Comparison of ENCODE assay signal across 22 cellular contexts in the genomic region with DNA sequence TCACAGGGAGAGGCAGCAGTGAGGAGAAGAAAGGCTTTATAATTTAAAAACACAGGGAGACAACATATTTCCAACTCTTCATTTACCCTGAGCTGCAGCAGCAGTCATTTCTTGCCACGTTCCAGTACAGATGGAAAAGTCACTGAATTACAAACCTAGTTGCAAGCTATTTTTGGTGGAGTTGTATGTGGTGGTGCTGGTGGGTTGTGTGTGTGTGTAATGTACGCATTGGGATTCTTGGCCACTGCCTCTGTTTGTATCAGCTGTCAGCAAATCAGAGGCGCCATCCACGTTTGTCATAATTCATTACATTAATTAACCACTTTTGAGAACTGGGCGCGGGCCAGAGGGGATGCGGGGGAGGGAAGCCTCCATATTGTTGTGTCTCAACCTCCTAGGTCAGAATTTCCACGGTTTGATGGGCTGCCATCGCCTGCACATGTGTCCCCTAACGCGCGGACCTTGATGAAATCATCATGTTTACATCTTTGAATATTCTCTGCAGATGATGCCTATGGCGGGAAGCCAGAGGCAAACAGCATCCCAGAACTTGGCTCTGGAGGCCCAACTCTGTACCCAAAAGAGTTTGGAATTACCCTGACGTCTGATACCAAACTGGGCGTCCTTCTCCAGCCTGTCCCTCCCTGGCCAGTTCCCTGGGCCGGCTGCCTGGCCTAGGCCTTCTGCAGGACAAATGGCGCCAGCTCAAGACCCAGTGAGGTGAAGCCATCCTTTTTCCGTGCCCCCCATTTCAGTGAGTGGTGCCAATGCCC. TPM values are rescaled to one million over a fixed set of nuclear protein-coding genes. Genes with fewer than 3 reads are reported as not detected.
"Had no signal": no experiment of that assay in that cellular context is flagged by ENCODE, and none has a peak within 500 bp of the region (broad histone marks: within the 10 kb centered on the region; RNA-seq: fewer than 3 reads in every experiment).

No MANE protein-coding gene starts in this region.

- H3K27ac ChIP-seq: left lung, neutrophil, sigmoid colon, uterus had no signal

- H3K4me3 ChIP-seq: left lung, mucosa of descending colon, sigmoid colon, uterus had no signal

- ATAC-seq: left lung; mucosa of descending colon; stimulated activated memory B cell treated with anti-CD40 and anti-IgM and Interleukin-4, amounts not matched to agents 10 μg/mL and 1 μg/mL and 100 μg/mL, for 72 hours; stimulated activated naive CD8-positive, alpha-beta T cell treated with anti-CD3 and anti-CD28 coated beads, Interleukin-15, amount 100 ng/mL, for 72 hours had no signal

- H3K9me3 ChIP-seq: left lung, mucosa of descending colon, neutrophil, sigmoid colon, uterus had no signal

- H3K27me3 ChIP-seq: left lung, neutrophil, sigmoid colon, uterus had no signal

- H3K4me1 ChIP-seq: sigmoid colon, uterus had no signal

- DNase-seq: activated CD4-positive, alpha-beta T cell treated with anti-CD3 and anti-CD28 coated beads for 48 hours; activated CD4-positive, alpha-beta T cell treated with anti-CD3 and anti-CD28 coated beads, Interleukin-2, amount 50 U/mL, for 48 hours; activated CD8-positive, alpha-beta memory T cell treated with anti-CD3 and anti-CD28 coated beads for 24 hours; activated gamma-delta T cell; activated naive CD4-positive, alpha-beta T cell treated with anti-CD3 and anti-CD28 coated beads, Interleukin-2, amount 50 U/mL, for 16 hours; amniotic stem cell; central memory CD4-positive, alpha-beta T cell; foreskin melanocyte; left lung; mucosa of descending colon; sigmoid colon; small intestine; stimulated activated CD4-positive, alpha-beta T cell treated with anti-CD3 and anti-CD28 coated beads, Interleukin-1b, Interleukin-23, amount 100 ng/mL, for 48 hours; stimulated activated CD4-positive, alpha-beta T cell treated with anti-CD3 and anti-CD28 coated beads, Interleukin-4, amount 100 ng/mL, for 4 hours; stimulated activated CD8-positive, alpha-beta memory T cell treated with anti-CD3 and anti-CD28 coated beads, Interleukin-4, amount 100 ng/mL, for 48 hours; stimulated activated naive CD8-positive, alpha-beta T cell treated with anti-CD3 and anti-CD28 coated beads, Interleukin-15, amount 100 ng/mL, for 72 hours; substantia nigra; uterus had no signal

- H3K36me3 ChIP-seq: left lung, neutrophil, sigmoid colon, uterus had no signal

RNA-seq across cellular contexts. Expression of a gene that starts 54.8 kb away (rescaled TPM):
- total RNA-seq: glomerular endothelial cell, lung microvascular endothelial cell had no signal
